17 cellular contexts compared by ENCODE assay signal in the genomic region with DNA sequence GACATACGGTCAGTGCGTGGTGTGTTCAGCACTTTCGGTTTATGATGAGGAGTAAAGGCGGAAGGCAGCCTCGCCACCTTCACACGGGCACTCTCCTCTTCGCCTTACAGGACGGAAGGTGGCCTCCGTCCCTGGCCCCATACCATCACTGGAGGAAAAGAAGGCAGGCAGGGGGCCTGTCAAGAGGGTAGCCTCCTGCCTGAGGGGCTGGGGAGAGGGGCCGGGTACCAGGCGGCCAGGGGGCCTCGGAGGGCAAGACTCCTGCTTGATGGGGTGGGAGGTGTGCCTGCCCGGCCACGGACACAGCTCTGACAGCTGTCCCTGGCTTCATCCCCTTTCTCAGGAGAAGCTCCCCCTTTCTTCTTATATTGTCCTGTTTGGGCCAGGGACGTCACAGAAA. TPM values are rescaled to one million over a fixed set of nuclear protein-coding genes. Genes with fewer than 3 reads are reported as not detected.
"Had no signal": no experiment of that assay in that cellular context is flagged by ENCODE, and none has a peak within 500 bp of the region (broad histone marks: within the 10 kb centered on the region; RNA-seq: fewer than 3 reads in every experiment).

No MANE protein-coding gene starts in this region.

- H3K9ac ChIP-seq: parathyroid adenoma had no signal

- H3K27me3 Mint-ChIP-seq: activated CD4-positive, alpha-beta T cell treated with anti-CD3 and anti-CD28 coated beads, Interleukin-2, amount 10 ng/mL, durations not matched to agents 24 days and 14 days; naive thymus-derived CD4-positive, alpha-beta T cell; stimulated activated naive CD8-positive, alpha-beta T cell treated with anti-CD3 and anti-CD28 coated beads, Interleukin-15, amount 100 ng/mL, for 72 hours had no signal

- DNase-seq: activated CD4-positive, alpha-beta T cell treated with anti-CD3 and anti-CD28 coated beads, Interleukin-2, amount 10 ng/mL, durations not matched to agents 24 days and 14 days; activated CD4-positive, CD25-positive, alpha-beta regulatory T cell; activated CD8-positive, alpha-beta memory T cell treated with anti-CD3 and anti-CD28 coated beads, Interleukin-2, amount 50 U/mL, for 4 hours; activated CD8-positive, alpha-beta T cell treated with anti-CD3 and anti-CD28 coated beads, Interleukin-2, amount 10 ng/mL, durations not matched to agents 7 days and 5 days; activated naive CD4-positive, alpha-beta T cell; mucosa of descending colon; naive thymus-derived CD4-positive, alpha-beta T cell; small intestine; stimulated activated naive CD8-positive, alpha-beta T cell treated with anti-CD3 and anti-CD28 coated beads, Interleukin-15, amount 100 ng/mL, for 72 hours had no signal

- H2AFZ ChIP-seq: parathyroid adenoma had no signal

- ATAC-seq: activated CD8-positive, alpha-beta T cell treated with anti-CD3 and anti-CD28 coated beads, Interleukin-2, amount 10 ng/mL, durations not matched to agents 7 days and 5 days; mucosa of descending colon; naive thymus-derived CD4-positive, alpha-beta T cell; stimulated activated naive CD8-positive, alpha-beta T cell treated with anti-CD3 and anti-CD28 coated beads, Interleukin-15, amount 100 ng/mL, for 72 hours had no signal

- H3K9me3 ChIP-seq: ascending aorta, breast epithelium, esophagus muscularis mucosa, mucosa of descending colon, SJSA1, thoracic aorta had no signal

- H3K27me3 ChIP-seq: ascending aorta, breast epithelium, esophagus muscularis mucosa, SJSA1 had no signal

- H3K9me3 Mint-ChIP-seq: activated CD4-positive, alpha-beta T cell treated with anti-CD3 and anti-CD28 coated beads, Interleukin-2, amount 10 ng/mL, durations not matched to agents 24 days and 14 days; naive thymus-derived CD4-positive, alpha-beta T cell; stimulated activated naive CD8-positive, alpha-beta T cell treated with anti-CD3 and anti-CD28 coated beads, Interleukin-15, amount 100 ng/mL, for 72 hours had no signal

- H3K27ac ChIP-seq: ascending aorta, breast epithelium, esophagus muscularis mucosa, parathyroid adenoma, SJSA1, thoracic aorta had no signal

- H3K4me1 ChIP-seq: ascending aorta, breast epithelium, SJSA1 had no signal

- H3K4me3 Mint-ChIP-seq: activated CD4-positive, alpha-beta T cell treated with anti-CD3 and anti-CD28 coated beads, Interleukin-2, amount 10 ng/mL, durations not matched to agents 24 days and 14 days; activated CD8-positive, alpha-beta T cell treated with anti-CD3 and anti-CD28 coated beads, Interleukin-2, amount 10 ng/mL, durations not matched to agents 7 days and 5 days; naive thymus-derived CD4-positive, alpha-beta T cell; stimulated activated naive CD8-positive, alpha-beta T cell treated with anti-CD3 and anti-CD28 coated beads, Interleukin-15, amount 100 ng/mL, for 72 hours had no signal

- H3K27ac Mint-ChIP-seq: activated CD4-positive, alpha-beta T cell treated with anti-CD3 and anti-CD28 coated beads, Interleukin-2, amount 10 ng/mL, durations not matched to agents 24 days and 14 days; activated CD8-positive, alpha-beta T cell treated with anti-CD3 and anti-CD28 coated beads, Interleukin-2, amount 10 ng/mL, durations not matched to agents 7 days and 5 days; stimulated activated naive CD8-positive, alpha-beta T cell treated with anti-CD3 and anti-CD28 coated beads, Interleukin-15, amount 100 ng/mL, for 72 hours had no signal

- H3K4me3 ChIP-seq: ascending aorta, breast epithelium, esophagus muscularis mucosa, mucosa of descending colon, SJSA1, thoracic aorta had no signal

RNA-seq across cellular contexts. Expression of a gene that starts 15.6 kb away (rescaled TPM):
- total RNA-seq: activated CD4-positive, alpha-beta T cell treated with anti-CD3 and anti-CD28 coated beads, Interleukin-2, amount 10 ng/mL, durations not matched to agents 24 days and 14 days; activated CD8-positive, alpha-beta T cell treated with anti-CD3 and anti-CD28 coated beads, Interleukin-2, amount 10 ng/mL, durations not matched to agents 7 days and 5 days; ascending aorta; breast epithelium; esophagus muscularis mucosa; fibroblast of villous mesenchyme; lung microvascular endothelial cell; mucosa of descending colon; naive thymus-derived CD4-positive, alpha-beta T cell; SJSA1; thoracic aorta had no signal
- polyA plus RNA-seq: naive thymus-derived CD4-positive, alpha-beta T cell had no signal
